ENCODE assay signal across 8 cellular contexts in the genomic region with DNA sequence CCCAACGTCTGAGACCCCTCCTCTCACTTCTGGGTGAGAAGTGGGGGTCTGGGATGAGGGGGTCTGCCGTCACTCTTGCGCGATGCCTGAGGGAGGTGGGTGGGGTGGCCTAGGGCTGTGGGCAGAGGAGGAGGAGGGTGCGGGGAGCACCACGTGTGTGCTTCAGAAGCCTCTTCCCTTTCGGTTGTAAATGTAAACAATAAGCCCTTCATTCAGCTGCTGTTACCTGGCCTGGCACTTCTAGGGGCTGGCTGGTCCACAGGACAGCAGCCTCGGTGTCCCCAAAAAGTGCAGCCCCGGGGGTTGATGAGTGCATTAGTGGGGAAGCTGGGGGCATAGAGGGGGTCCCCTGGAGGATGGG. TPM values are rescaled to one million over a fixed set of nuclear protein-coding genes. Genes with fewer than 3 reads are reported as not detected.
DNase-seq lines count a peak whose midpoint lies in the region; ATAC-seq and TF ChIP-seq lines count a peak whose summit lies in the region.

No MANE protein-coding gene starts in this region.

- no peak overlapping the region for H2BK15ac ChIP-seq in mesenchymal stem cell (ENCODE audit: low read depth, poor library complexity, severe bottlenecking)

- H3K4ac ChIP-seq in mesenchymal stem cell (ENCODE audit: low read depth in 1 of 2, low read length in 2 of 2) = peak overlapping the region; percentile 3 to 81

- no peak overlapping the region for H2BK120ac ChIP-seq in mesenchymal stem cell (ENCODE audit: low read depth, low read length)

- no peak overlapping the region for H4K8ac ChIP-seq in mesenchymal stem cell (ENCODE audit: low read length)

- peak overlapping the region; percentile 91 for H3K9ac ChIP-seq in mesenchymal stem cell (ENCODE audit: low read length)

- H3K27ac ChIP-seq in heart right ventricle (peak overlapping the region in 6 of 10 donors; percentile 68 to 89 (median 84)), body of pancreas (peak overlapping the region; percentile 42 to 88 (median 80)), mesenchymal stem cell (ENCODE audit: low read length, poor library complexity, severe bottlenecking) (no peak overlapping the region), uterus (peak overlapping the region; percentile 72 to 84)

- peaks cover 14% of the 10 kb centered on the region for H3K79me1 ChIP-seq in mesenchymal stem cell (replicated peaks; ENCODE audit: low read length, poor library complexity, severe bottlenecking)

- peak overlapping the region; percentile 86 to 97 for H3K18ac ChIP-seq in mesenchymal stem cell (ENCODE audit: low read depth in 1 of 2, low read length in 2 of 2)

- peaks cover 18 to 60% (median 47%) of the 10 kb centered on the region in 9 donors for H3K4me1 ChIP-seq in heart right ventricle
- peaks cover 63% of the 10 kb centered on the region for H3K4me1 ChIP-seq in body of pancreas
- H3K4me1 ChIP-seq in mesenchymal stem cell (ENCODE audit: control insufficient read depth, insufficient read depth, low read depth, low read length) = peaks cover 28% of the 10 kb centered on the region
- peaks cover 3 to 8% of the 10 kb centered on the region in 2 donors for H3K4me1 ChIP-seq in uterus

- peak overlapping the region; percentile 85 for H3K4me2 ChIP-seq in mesenchymal stem cell (ENCODE audit: low read length, poor library complexity, severe bottlenecking)

- ATAC-seq in heart right ventricle = peak in 3 of 8 donors; percentile 3 to 9 (median 3)
- ATAC-seq in left cardiac atrium = no peak
- no peak for ATAC-seq in body of pancreas
- no peak for ATAC-seq in GM19397 (IDR thresholded peaks at IDR 0.05; ENCODE audit: unreplicated experiment)

- H3K9me3 ChIP-seq in heart right ventricle (no peaks in the 10 kb centered on the region), body of pancreas (no peaks in the 10 kb centered on the region), mesenchymal stem cell (ENCODE audit: control insufficient read depth, low read length) (no peaks in the 10 kb centered on the region), uterus (no peaks in the 10 kb centered on the region)

- no peak overlapping the region for H2AFZ ChIP-seq in mesenchymal stem cell (ENCODE audit: low read depth, low read length)

- H4K91ac ChIP-seq in mesenchymal stem cell (ENCODE audit: low read length) = no peak overlapping the region

- H2BK5ac ChIP-seq in mesenchymal stem cell (ENCODE audit: low read depth, low read length, poor library complexity, severe bottlenecking) = no peak overlapping the region

- WGBS in heart right ventricle, 2 donors = 26 to 31% methylated on average over 9 of the region's 9 CpGs
- WGBS in body of pancreas, 2 donors = 8% methylated on average over 8 to 9 of the region's 9 CpGs
- WGBS in mesenchymal stem cell = 20% methylated on average over 9 of the region's 9 CpGs

- no peak for TF ChIP-seq POLR2A in body of pancreas (IDR thresholded peaks at IDR 0.05)
- TF ChIP-seq POLR2A in uterus (IDR thresholded peaks at IDR 0.05) = no peak

- DNase-seq in heart right ventricle (no peak), left cardiac atrium (no peak), body of pancreas (peak in 1 of 4 donors; percentile 29), mesenchymal stem cell (no peak), uterus (no peak), H4 (ENCODE audit: low spot score) (no peak), Kasumi-1 (lab: John Stamatoyannopoulos, UW) (no peak)

- intact Hi-C loops in heart right ventricle (cut with DNase I) (loop anchor here in 6 of 10 donors (5.0 to 10.0 kb wide), 8 partner anchors 33 to 104 kb away; partner anchors contain the start of gene RFC2 (in 2 of the 6)), left cardiac atrium (cut with DNase I) (loop anchor here in 1 of 2 donors (5.0 kb wide), 1 partner anchor 33 kb away; no protein-coding TSS in a partner anchor), body of pancreas (cut with DNase I) (no loop called here), uterus (cut with DNase I; ENCODE audit: low total_unique reads) (no loop called here)

- H3K36me3 ChIP-seq in heart right ventricle (no peaks in the 10 kb centered on the region), body of pancreas (replicated peaks in 1 of 2; ENCODE audit: insufficient read depth in 1 of 2, low read depth in 2 of 2) (no peaks in the 10 kb centered on the region), mesenchymal stem cell (ENCODE audit: control insufficient read depth in 1 of 2, insufficient read depth in 2 of 2, low read depth in 1 of 2, low read length in 2 of 2) (peaks cover 0 to 4% of the 10 kb centered on the region in 2 experiments), uterus (no peaks in the 10 kb centered on the region)

- H3K27me3 ChIP-seq in heart right ventricle (no peaks in the 10 kb centered on the region), body of pancreas (no peaks in the 10 kb centered on the region), mesenchymal stem cell (ENCODE audit: control insufficient read depth in 1 of 2, insufficient read depth in 1 of 2, low read length in 2 of 2) (no peaks in the 10 kb centered on the region), uterus (no peaks in the 10 kb centered on the region)

- H2AK5ac ChIP-seq in mesenchymal stem cell (ENCODE audit: low read length, severe bottlenecking) = no peak overlapping the region

- peak overlapping the region in 1 of 2 experiments; percentile 94 for H3K14ac ChIP-seq in mesenchymal stem cell (ENCODE audit: low read length in 2 of 2)

- H3K23ac ChIP-seq in mesenchymal stem cell (ENCODE audit: low read length in 2 of 2) = no peak overlapping the region

- H2BK12ac ChIP-seq in mesenchymal stem cell (ENCODE audit: low read length in 2 of 2) = peak overlapping the region in 1 of 2 experiments; percentile 51

- TF ChIP-seq CTCF in heart right ventricle (IDR thresholded peaks at IDR 0.05) = no peak
- TF ChIP-seq CTCF in body of pancreas (IDR thresholded peaks at IDR 0.05) = no peak
- TF ChIP-seq CTCF in uterus (IDR thresholded peaks at IDR 0.05) = no peak

- H3K4me3 ChIP-seq in heart right ventricle = peak overlapping the region; percentile 59 to 91 (median 80)
- peak overlapping the region; percentile 37 to 61 for H3K4me3 ChIP-seq in body of pancreas
- H3K4me3 ChIP-seq in mesenchymal stem cell (ENCODE audit: insufficient read depth in 1 of 2, low read depth in 1 of 2, low read length in 2 of 2) = peak overlapping the region; percentile 93 to 95
- H3K4me3 ChIP-seq in uterus = peak overlapping the region; percentile 46 to 98

RNA-seq across cellular contexts. Expression of gene CLIP2, which starts 1.4 kb away (rescaled TPM):
- 10 to 100 TPM in 1 of 10 donors, 1 to 10 TPM in 9; 5.1 to 11.3 (median 7.0) TPM for total RNA-seq in heart right ventricle
- 1 to 10 TPM; 4.5 to 6.1 TPM for polyA plus RNA-seq in heart right ventricle
- 10 to 100 TPM in 1 of 2 donors, 1 to 10 TPM in 1; 9.7 to 10.6 TPM for total RNA-seq in left cardiac atrium
- total RNA-seq in body of pancreas = 100 to 1,000 TPM in 1 of 2 donors, 10 to 100 TPM in 1; 31.6 to 120 TPM
- 68.2 TPM for polyA plus RNA-seq in mesenchymal stem cell (2013, experiment 1 of 2)
- 63.3 TPM for polyA plus RNA-seq in mesenchymal stem cell (2013, experiment 2 of 2)
- total RNA-seq in uterus = 10 to 100 TPM; 20.3 to 41.8 (median 28.4) TPM
- total RNA-seq in H4 (2014; rRNA removed; shearing (Covaris generic)) = 10.6 and 18.0 TPM in 2 replicates

RNA-seq across cellular contexts. Expression of gene RFC2, which starts 36.4 kb away (rescaled TPM):
- total RNA-seq in heart right ventricle = 10 to 100 TPM in 8 of 10 donors, 1 to 10 TPM in 2; 7.0 to 13.1 (median 10.7) TPM
- 10 to 100 TPM in 1 of 2 donors, 1 to 10 TPM in 1; 8.0 to 18.5 TPM for polyA plus RNA-seq in heart right ventricle
- 10 to 100 TPM; 13.8 to 14.3 TPM for total RNA-seq in left cardiac atrium
- total RNA-seq in body of pancreas = 10 to 100 TPM in 1 of 2 donors, 1 to 10 TPM in 1; 7.9 to 10.1 TPM
- polyA plus RNA-seq in mesenchymal stem cell (2013, experiment 1 of 2) = 17.3 TPM
- 16.3 TPM for polyA plus RNA-seq in mesenchymal stem cell (2013, experiment 2 of 2)
- total RNA-seq in uterus = 10 to 100 TPM in 3 of 4 donors, 1 to 10 TPM in 1; 4.9 to 31.4 (median 19.2) TPM
- total RNA-seq in H4 (2014; rRNA removed; shearing (Covaris generic)) = 80.6 and 97.3 TPM in 2 replicates

Comparison
In these comparisons a context has a peak if more than half of its experiments do, and no peak if none do; other contexts are left out.
1. intact Hi-C loops: an anchor here in heart right ventricle (5.0 to 10.0 kb wide); none called in body of pancreas and uterus.